In genomic region chr15:47246317-47246716, GRCh38 we compare ENCODE assay signal across 19 cellular contexts.
"Had no signal": no experiment of that assay in that cellular context is flagged by ENCODE, and none has a peak within 500 bp of the region (broad histone marks: within the 10 kb centered on the region; RNA-seq: fewer than 3 reads in every experiment).

No MANE protein-coding gene starts in this region.

- H3K4me1 ChIP-seq: esophagus muscularis mucosa, parathyroid adenoma, prostate gland, spleen, testis, tibial nerve had no signal

- H3K4me3 ChIP-seq: coronary artery, dorsolateral prefrontal cortex, esophagus muscularis mucosa, hepatocyte, prostate gland, spleen, testis, tibial nerve had no signal

- H3K36me3 ChIP-seq: esophagus muscularis mucosa, prostate gland, spleen, tibial nerve had no signal

- H2AFZ ChIP-seq: hepatocyte, parathyroid adenoma had no signal

- H3K79me2 ChIP-seq: hepatocyte, parathyroid adenoma had no signal

- H3K9me3 ChIP-seq: esophagus muscularis mucosa, prostate gland, spleen, testis, tibial nerve had no signal

- H3K27ac ChIP-seq: coronary artery, dorsolateral prefrontal cortex, epithelial cell of prostate, esophagus muscularis mucosa, hepatocyte, parathyroid adenoma, prostate gland, spleen, testis, tibial nerve had no signal

- ATAC-seq: naive thymus-derived CD4-positive, alpha-beta T cell; sciatic nerve; stimulated activated memory B cell treated with anti-CD40 and anti-IgM and Interleukin-4, amounts not matched to agents 10 μg/mL and 1 μg/mL and 100 μg/mL, for 72 hours had no signal

- H3K4me2 ChIP-seq: hepatocyte had no signal

- DNase-seq: dorsolateral prefrontal cortex; effector CD8-positive, alpha-beta T cell; naive thymus-derived CD4-positive, alpha-beta T cell; nephron progenitor cell; retina; spleen; stimulated activated CD4-positive, alpha-beta T cell treated with anti-CD3 and anti-CD28 coated beads, Interleukin-15, amount 100 ng/mL, for 24 hours; stimulated activated CD4-positive, alpha-beta T cell treated with anti-CD3 and anti-CD28 coated beads, Interleukin-1b, Interleukin-23, amount 100 ng/mL, for 48 hours; stimulated activated CD4-positive, alpha-beta T cell treated with anti-CD3 and anti-CD28 coated beads, Interleukin-4, amount 100 ng/mL, for 24 hours; testis had no signal

- H3K9ac ChIP-seq: parathyroid adenoma had no signal

- H3K27me3 ChIP-seq: dorsolateral prefrontal cortex, esophagus muscularis mucosa, hepatocyte, spleen, testis, tibial nerve had no signal
